ENCODE assay signal across 19 cellular contexts in the genomic region with DNA sequence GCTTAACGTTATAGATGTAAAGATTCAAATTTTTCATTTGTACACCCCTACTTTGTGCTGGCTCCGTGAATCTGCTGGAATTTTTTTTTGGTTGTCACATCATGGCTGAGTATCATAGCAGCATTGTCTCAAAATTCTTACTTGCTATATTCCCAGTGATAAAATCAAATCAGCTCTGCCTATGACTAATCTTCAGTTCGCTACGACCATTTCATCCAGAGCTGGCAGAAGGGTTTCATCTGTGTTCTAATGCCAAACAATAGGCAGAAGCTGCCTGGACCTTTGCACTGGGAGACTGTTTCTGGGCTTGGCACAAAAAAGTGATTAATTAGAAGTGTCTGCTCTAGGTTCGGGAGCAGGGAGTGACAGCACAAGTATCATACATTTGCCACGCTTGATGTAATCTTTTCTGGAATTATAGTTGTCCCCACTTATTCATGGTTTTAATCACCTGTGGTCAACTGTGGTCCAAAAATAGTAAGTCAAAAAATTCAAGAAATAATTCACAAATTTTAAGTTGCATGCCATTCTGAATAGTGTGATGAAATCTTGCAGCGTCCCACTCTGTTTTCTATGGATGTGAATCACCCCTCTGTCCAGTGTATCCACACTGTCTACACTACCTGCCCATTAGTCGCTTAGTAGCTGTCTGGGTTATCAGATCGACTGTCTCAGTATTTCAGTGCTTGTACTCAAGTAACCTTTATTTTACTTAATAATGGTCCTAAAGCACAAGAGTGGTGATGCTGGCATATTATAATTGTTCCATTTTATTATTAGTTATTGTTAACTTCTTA.
"Had no signal": no experiment of that assay in that cellular context is flagged by ENCODE, and none has a peak within 500 bp of the region (broad histone marks: within the 10 kb centered on the region; RNA-seq: fewer than 3 reads in every experiment).

No MANE protein-coding gene starts in this region.

- H3K9me3 ChIP-seq: esophagus squamous epithelium, psoas muscle, right lobe of liver, spleen, testis, tibial nerve had no signal

- ATAC-seq: effector memory CD8-positive, alpha-beta T cell; foreskin keratinocyte; naive thymus-derived CD4-positive, alpha-beta T cell; psoas muscle; right lobe of liver; stimulated activated memory B cell treated with anti-CD40 and anti-IgM and Interleukin-4, amounts not matched to agents 10 μg/mL and 1 μg/mL and 100 μg/mL, for 72 hours; stimulated activated naive CD8-positive, alpha-beta T cell treated with anti-CD3 and anti-CD28 coated beads, Interleukin-15, amount 100 ng/mL, for 72 hours had no signal

- DNase-seq: effector memory CD8-positive, alpha-beta T cell; esophagus squamous epithelium; foreskin keratinocyte; head of caudate nucleus; hippocampal formation; kidney glomerular epithelial cell; naive thymus-derived CD4-positive, alpha-beta T cell; nephron progenitor cell; psoas muscle; retina; right lobe of liver; spleen; stimulated activated CD4-positive, alpha-beta T cell treated with anti-CD3 and anti-CD28 coated beads, Interleukin-15, amount 100 ng/mL, for 24 hours; stimulated activated CD4-positive, alpha-beta T cell treated with anti-CD3 and anti-CD28 coated beads, Interleukin-1b, Interleukin-23, amount 100 ng/mL, for 48 hours; stimulated activated CD4-positive, alpha-beta T cell treated with anti-CD3 and anti-CD28 coated beads, Interleukin-4, amount 100 ng/mL, for 24 hours; stimulated activated naive CD8-positive, alpha-beta T cell treated with anti-CD3 and anti-CD28 coated beads, Interleukin-15, amount 100 ng/mL, for 72 hours; testis had no signal

- H3K27me3 ChIP-seq: esophagus squamous epithelium, right lobe of liver, testis, tibial nerve had no signal

- H3K4me3 ChIP-seq: esophagus squamous epithelium, psoas muscle, right lobe of liver, spleen, testis, tibial nerve had no signal

- H3K36me3 ChIP-seq: esophagus squamous epithelium, right lobe of liver, spleen, tibial nerve had no signal

- H3K4me1 ChIP-seq: esophagus squamous epithelium, foreskin keratinocyte, psoas muscle, right lobe of liver, spleen, testis, tibial nerve had no signal

- H3K27ac ChIP-seq: esophagus squamous epithelium, foreskin keratinocyte, psoas muscle, right lobe of liver, spleen, testis, tibial nerve had no signal
